ENCODE assay signal across 1 cellular context in genomic region chr1:222455188-222455879, GRCh38.
TF ChIP-seq lines count a peak whose summit lies in the region.

No MANE protein-coding gene starts in this region.

TF ChIP-seq in GM23338, 12 proteins besides CTCF, POLR2A, EP300 and RAD21 (continued from another document):
- TF ChIP-seq ZNF462 (CRISPR knock-in tag; IDR thresholded peaks at IDR 0.05), result no peak
TF ChIP-seq in GM23338: peak in this region for 1.
